8 cellular contexts compared by ENCODE assay signal in the genomic region with DNA sequence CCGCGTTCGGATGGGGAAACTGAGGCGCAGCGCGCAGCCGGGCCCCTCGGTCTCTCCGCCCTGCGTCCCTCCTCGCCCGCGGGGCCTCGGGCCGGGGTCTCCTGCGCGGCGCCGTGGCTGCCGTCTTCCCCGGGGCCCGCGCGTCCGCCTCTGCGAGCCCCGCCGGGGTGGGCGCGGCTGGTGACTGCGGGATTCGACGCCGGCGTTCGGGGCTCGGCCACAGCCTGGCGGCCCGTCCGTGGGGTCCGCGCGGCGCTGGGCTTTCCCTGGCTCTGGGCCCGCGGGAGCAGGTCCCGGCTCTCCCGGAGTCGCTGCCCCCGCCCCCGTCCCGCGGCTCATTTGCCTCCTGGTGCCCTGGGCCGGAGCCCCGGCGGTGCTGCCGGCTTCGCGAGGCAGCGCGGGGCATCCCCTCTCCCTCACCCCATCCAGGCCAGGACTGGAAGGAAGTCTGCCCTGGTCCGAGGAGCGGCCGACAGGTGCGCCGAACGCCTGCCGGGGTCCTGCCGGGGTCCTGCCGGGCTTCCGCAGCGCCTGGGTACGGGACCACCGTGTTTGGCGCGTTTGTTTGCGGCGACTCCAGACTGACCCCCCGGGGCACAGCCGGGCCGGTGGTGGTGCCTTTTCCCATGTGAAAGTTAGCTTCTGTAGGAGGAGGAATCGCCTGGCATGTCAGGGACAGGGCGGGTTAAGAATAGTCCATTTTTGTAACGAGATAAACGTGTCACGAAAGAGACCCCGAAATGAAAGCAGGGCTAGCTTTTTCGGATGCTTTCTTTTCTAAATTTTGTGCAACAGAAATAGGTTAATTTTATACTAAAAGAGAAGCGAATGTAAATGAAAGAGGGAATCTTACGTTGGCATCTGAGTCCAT. TPM values are rescaled to one million over a fixed set of nuclear protein-coding genes. Genes with fewer than 3 reads are reported as not detected.
DNase-seq lines count a peak whose midpoint lies in the region; TF ChIP-seq lines count a peak whose summit lies in the region.

No MANE protein-coding gene starts in this region.

- peak overlapping the region; percentile 78 for H3K4me3 Mint-ChIP-seq in activated T-cell treated with anti-CD3 and anti-CD28 coated beads, Interleukin-2, amount 50 U/mL, for 24 hours
- peak overlapping the region; percentile 83 for H3K4me3 Mint-ChIP-seq in nephron progenitor cell

- no peaks in the 10 kb centered on the region for H3K27me3 Mint-ChIP-seq in activated T-cell treated with anti-CD3 and anti-CD28 coated beads, Interleukin-2, amount 50 U/mL, for 24 hours
- peaks cover 39% of the 10 kb centered on the region for H3K27me3 Mint-ChIP-seq in nephron progenitor cell (ENCODE audit: low read depth, poor library complexity)

- POLR2A ChIA-PET in PC-9 (lab: Charles Lee; ENCODE audit: unreplicated experiment) = interaction anchor here (0.7 kb wide), 2 partner anchors 59 to 231 kb away, joined by 3 to 5 read pairs; no protein-coding TSS in a partner anchor

- H3K27ac Mint-ChIP-seq in activated T-cell treated with anti-CD3 and anti-CD28 coated beads, Interleukin-2, amount 50 U/mL, for 24 hours = peak overlapping the region; percentile 80
- H3K27ac Mint-ChIP-seq in nephron progenitor cell = no peak overlapping the region

- H3K4me1 ChIP-seq in PC-9 (replicated peaks; ENCODE audit: insufficient read depth) = peaks cover 16% of the 10 kb centered on the region

- no peak for TF ChIP-seq CTCF in PC-9 (conservative IDR thresholded peaks at IDR 0.05)
- no peak for TF ChIP-seq CTCF in nephron progenitor cell (IDR thresholded peaks at IDR 0.05)

- H3K9me2 ChIP-seq in PC-9 (ENCODE audit: insufficient read depth) = no peaks in the 10 kb centered on the region

- no peaks in the 10 kb centered on the region for H3K9me3 ChIP-seq in PC-9 (ENCODE audit: insufficient read depth, low read depth)

- H2AFZ ChIP-seq in PC-9 = peak overlapping the region; percentile 83; the same call in 1 of the 2 replicates

- H3K4me2 ChIP-seq in PC-9 = peak overlapping the region; percentile 90

- DNase-seq in activated T-cell treated with anti-CD3 and anti-CD28 coated beads, Interleukin-2, amount 50 U/mL, for 24 hours = no peak
- no peak for DNase-seq in activated T-cell treated with anti-CD3 and anti-CD28 coated beads, Interleukin-2, amount 50 U/mL, for 48 hours
- DNase-seq in PC-9 (no peak), epidermal melanocyte (ENCODE audit: insufficient read length, low spot score) (peak; percentile 32), nephron progenitor cell (peak; percentile 58), NCI-H2227 (lab: John Stamatoyannopoulos, UW; ENCODE audit: unreplicated experiment) (no peak), NCI-H2081 treated with DMSO at 0.1 percent for 48 hours (lab: John Stamatoyannopoulos, UW) (no peak), hepatic stellate cell (ENCODE audit: low spot score) (no peak)

- H3K27me3 ChIP-seq in PC-9 (ENCODE audit: insufficient read depth, low read depth) = no peaks in the 10 kb centered on the region

- H3K9me3 Mint-ChIP-seq in activated T-cell treated with anti-CD3 and anti-CD28 coated beads, Interleukin-2, amount 50 U/mL, for 24 hours = no peaks in the 10 kb centered on the region
- no peaks in the 10 kb centered on the region for H3K9me3 Mint-ChIP-seq in nephron progenitor cell

- no peaks in the 10 kb centered on the region for H3K36me3 ChIP-seq in PC-9 (ENCODE audit: low read depth)

- H3K36me3 Mint-ChIP-seq in activated T-cell treated with anti-CD3 and anti-CD28 coated beads, Interleukin-2, amount 50 U/mL, for 24 hours (ENCODE audit: low read depth) = peaks cover 30% of the 10 kb centered on the region
- H3K36me3 Mint-ChIP-seq in nephron progenitor cell (ENCODE audit: low read depth) = no peaks in the 10 kb centered on the region

- H3K4me1 Mint-ChIP-seq in activated T-cell treated with anti-CD3 and anti-CD28 coated beads, Interleukin-2, amount 50 U/mL, for 24 hours (ENCODE audit: low read depth) = peaks cover 27% of the 10 kb centered on the region
- peaks cover 23% of the 10 kb centered on the region for H3K4me1 Mint-ChIP-seq in nephron progenitor cell

- H3K79me2 ChIP-seq in PC-9 (ENCODE audit: low read depth) = no peaks in the 10 kb centered on the region

- no peak overlapping the region for H3K27ac ChIP-seq in PC-9

- H3K4me3 ChIP-seq in PC-9 = peak overlapping the region; percentile 74

- intact Hi-C loops in PC-9 (cut with micrococcal nuclease; ENCODE audit: unreplicated experiment) = no loop called here

- no TSS peak for BruUV-seq in PC-9 (replicated peaks; lab: Mats Ljungman, UMichigan)

- CTCF ChIA-PET in PC-9 (lab: Charles Lee) = no interaction called here

- no peaks in the 10 kb centered on the region for H4K20me1 ChIP-seq in PC-9 (ENCODE audit: insufficient read depth)

- H3F3A ChIP-seq in PC-9 (ENCODE audit: insufficient read depth, low read depth) = no peaks in the 10 kb centered on the region; the same call in 1 of the 2 replicates

RNA-seq across cellular contexts. Expression of gene CHMP6, which starts 0.7 kb away (rescaled TPM):
- total RNA-seq in PC-9 (2021) = 17.4 and 18.1 TPM in 2 replicates

RNA-seq across cellular contexts. Expression of gene BAIAP2, which starts 42.6 kb away (rescaled TPM):
- 109 and 125 TPM in 2 replicates for total RNA-seq in PC-9 (2021)

Comparison
In these comparisons a context has a peak if more than half of its experiments do, and no peak if none do; other contexts are left out.
1. DNase-seq: peak in epidermal melanocyte (single experiment) and nephron progenitor cell (single experiment); none in activated T-cell treated with anti-CD3 and anti-CD28 coated beads, Interleukin-2, amount 50 U/mL, for 24 hours (single experiment), activated T-cell treated with anti-CD3 and anti-CD28 coated beads, Interleukin-2, amount 50 U/mL, for 48 hours (0 of 2), PC-9 (0 of 2), NCI-H2227 (single experiment), NCI-H2081 treated with DMSO at 0.1 percent for 48 hours (single experiment) and hepatic stellate cell (single experiment).